Comparison of ENCODE assay signal across 8 cellular contexts in genomic region chr7:98250789-98251188, GRCh38. TPM values are rescaled to one million over a fixed set of nuclear protein-coding genes. Genes with fewer than 3 reads are reported as not detected.
A peak's percentile ranks its signal among the peaks of the same experiment; 100 is the strongest.
DNase-seq lines count a peak whose midpoint lies in the region; ATAC-seq and TF ChIP-seq lines count a peak whose summit lies in the region.

No MANE protein-coding gene starts in this region.

- no peak overlapping the region for H2AFZ ChIP-seq in mesenchymal stem cell (ENCODE audit: low read depth, low read length)

- DNase-seq in NCI-H1105 treated with DMSO at 0.1 percent for 48 hours (lab: John Stamatoyannopoulos, UW) (peak; percentile 18), mesenchymal stem cell (no peak), tibial nerve (ENCODE audit: low spot score in 2 of 2) (no peak), aorta (no peak)
- peak; percentile 17 for DNase-seq in activated gamma-delta T cell treated with anti-CD3 and anti-CD28 coated beads, Interleukin-2, amount 50 U/mL, for 16 hours (ENCODE audit: low read depth)

- H3K27ac ChIP-seq in DOHH2 (ENCODE audit: low read depth, low read length) (peak overlapping the region; percentile 81), mesenchymal stem cell (ENCODE audit: low read length, poor library complexity, severe bottlenecking) (no peak overlapping the region), tibial nerve (peak overlapping the region in 3 of 4 donors; percentile 82 to 87 (median 83)), aorta (ENCODE audit: low read depth in 1 of 2, low read length in 2 of 2) (no peak overlapping the region)

- H4K8ac ChIP-seq in mesenchymal stem cell (ENCODE audit: low read length) = no peak overlapping the region

- no peak overlapping the region for H2BK120ac ChIP-seq in mesenchymal stem cell (ENCODE audit: low read depth, low read length)

- no peak for ATAC-seq in HG03460 (IDR thresholded peaks at IDR 0.05; ENCODE audit: unreplicated experiment)
- no peak for ATAC-seq in GM21526 (IDR thresholded peaks at IDR 0.05; ENCODE audit: low FRiP score, unreplicated experiment)
- no peak for ATAC-seq in aorta (ENCODE audit: low FRiP score)

- peaks cover 11% of the 10 kb centered on the region for H3K79me2 ChIP-seq in DOHH2 (ENCODE audit: control insufficient read depth, low read length)

- H3K4me3 ChIP-seq in DOHH2 (ENCODE audit: low read length) (peak overlapping the region; percentile 86), mesenchymal stem cell (ENCODE audit: insufficient read depth in 1 of 2, low read depth in 1 of 2, low read length in 2 of 2) (peak overlapping the region in 1 of 2 experiments; percentile 100), tibial nerve (peak overlapping the region in 2 of 4 donors; percentile 64 to 75), aorta (ENCODE audit: low read length in 2 of 2) (no peak overlapping the region)

- H2AK5ac ChIP-seq in mesenchymal stem cell (ENCODE audit: low read length, severe bottlenecking) = no peak overlapping the region

- H3K9me3 ChIP-seq in DOHH2 (ENCODE audit: control insufficient read depth, insufficient read depth, low read length) (no peaks in the 10 kb centered on the region), mesenchymal stem cell (ENCODE audit: control insufficient read depth, low read length) (no peaks in the 10 kb centered on the region), tibial nerve (no peaks in the 10 kb centered on the region), aorta (ENCODE audit: control insufficient read depth, low read length) (no peaks in the 10 kb centered on the region)

- H3K18ac ChIP-seq in mesenchymal stem cell (ENCODE audit: low read depth in 1 of 2, low read length in 2 of 2) = no peak overlapping the region

- 89% methylated on average over 2 of the region's 3 CpGs for WGBS in mesenchymal stem cell
- whole genome bisulfite sequencing in tibial nerve, 2 donors = 54 to 76% methylated on average over 3 of the region's 3 CpGs
- WGBS in aorta, 2 donors = 85% methylated on average over 3 of the region's 3 CpGs

- H2BK12ac ChIP-seq in mesenchymal stem cell (ENCODE audit: low read length in 2 of 2) = no peak overlapping the region

- no peaks in the 10 kb centered on the region for H4K20me1 ChIP-seq in DOHH2 (ENCODE audit: control insufficient read depth, insufficient read depth, low read depth, low read length)

- H3K4me2 ChIP-seq in DOHH2 (ENCODE audit: low read length) (peak overlapping the region; percentile 96), mesenchymal stem cell (ENCODE audit: low read length, poor library complexity, severe bottlenecking) (peak overlapping the region; percentile 84)

- H3K27me3 ChIP-seq in DOHH2 (ENCODE audit: control insufficient read depth, low read length) (no peaks in the 10 kb centered on the region), mesenchymal stem cell (ENCODE audit: control insufficient read depth in 1 of 2, insufficient read depth in 1 of 2, low read length in 2 of 2) (no peaks in the 10 kb centered on the region), tibial nerve (no peaks in the 10 kb centered on the region), aorta (ENCODE audit: control insufficient read depth in 1 of 2, insufficient read depth in 2 of 2, low read length in 1 of 2) (no peaks in the 10 kb centered on the region)

- no peak overlapping the region for H3K4ac ChIP-seq in mesenchymal stem cell (ENCODE audit: low read depth in 1 of 2, low read length in 2 of 2)

- no peak overlapping the region for H3K23ac ChIP-seq in mesenchymal stem cell (ENCODE audit: low read length in 2 of 2)

- H2BK15ac ChIP-seq in mesenchymal stem cell (ENCODE audit: low read depth, poor library complexity, severe bottlenecking) = no peak overlapping the region

- intact Hi-C loops in aorta (cut with DNase I) = loop anchor here in 1 of 2 donors (10.0 kb wide), 1 partner anchor 594 kb away; no protein-coding TSS in a partner anchor

- H3K14ac ChIP-seq in mesenchymal stem cell (ENCODE audit: low read length in 2 of 2) = no peak overlapping the region

- no peak for TF ChIP-seq EP300 in tibial nerve (IDR thresholded peaks at IDR 0.05)

- no peak overlapping the region for H2BK5ac ChIP-seq in mesenchymal stem cell (ENCODE audit: low read depth, low read length, poor library complexity, severe bottlenecking)

- TF ChIP-seq CTCF in DOHH2 (IDR thresholded peaks at IDR 0.05; ENCODE audit: low read depth, low read length, poor library complexity, severe bottlenecking) = peak; percentile 56
- no peak for TF ChIP-seq CTCF in tibial nerve (IDR thresholded peaks at IDR 0.05)

- peaks cover 2% of the 10 kb centered on the region; the same call in 1 of the 2 replicates for H3K36me3 ChIP-seq in DOHH2 (ENCODE audit: control insufficient read depth, low read length)
- H3K36me3 ChIP-seq in mesenchymal stem cell (ENCODE audit: control insufficient read depth in 1 of 2, insufficient read depth in 2 of 2, low read depth in 1 of 2, low read length in 2 of 2) = peaks cover 13 to 31% of the 10 kb centered on the region in 2 experiments
- peaks cover 0 to 23% (median 0%) of the 10 kb centered on the region in 3 donors for H3K36me3 ChIP-seq in tibial nerve
- peaks cover 0 to 2% of the 10 kb centered on the region in 2 donors for H3K36me3 ChIP-seq in aorta (ENCODE audit: control insufficient read depth in 1 of 2, insufficient read depth in 2 of 2, low read length in 1 of 2)

- no peaks in the 10 kb centered on the region for H3K9me2 ChIP-seq in DOHH2 (replicated peaks; ENCODE audit: control insufficient read depth, low read length)

- H3K79me1 ChIP-seq in mesenchymal stem cell (replicated peaks; ENCODE audit: low read length, poor library complexity, severe bottlenecking) = peaks cover 43% of the 10 kb centered on the region

- TF ChIP-seq POLR2A in tibial nerve (IDR thresholded peaks at IDR 0.05) = no peak

- peaks cover 16% of the 10 kb centered on the region for H3F3A ChIP-seq in DOHH2 (ENCODE audit: control insufficient read depth, insufficient read depth)

- no peak overlapping the region for H4K91ac ChIP-seq in mesenchymal stem cell (ENCODE audit: low read length)

- peak overlapping the region; percentile 91 for H3K9ac ChIP-seq in mesenchymal stem cell (ENCODE audit: low read length)

- H3K4me1 ChIP-seq in DOHH2 (ENCODE audit: control insufficient read depth, low read length) (peaks cover 42% of the 10 kb centered on the region), mesenchymal stem cell (ENCODE audit: control insufficient read depth, insufficient read depth, low read depth, low read length) (peaks cover 15% of the 10 kb centered on the region), tibial nerve (peaks cover 0 to 41% (median 19%) of the 10 kb centered on the region in 4 donors), aorta (ENCODE audit: control insufficient read depth in 1 of 2, insufficient read depth in 2 of 2, low read length in 2 of 2) (no peaks in the 10 kb centered on the region)

RNA-seq across cellular contexts. Expression of gene TECPR1, which starts 1.2 kb away (rescaled TPM):
- polyA plus RNA-seq in mesenchymal stem cell (2013, experiment 1 of 2) = 7.4 TPM
- polyA plus RNA-seq in mesenchymal stem cell (2013, experiment 2 of 2) = 7.4 TPM
- total RNA-seq in tibial nerve (10 to 100 TPM; 30.8 to 72.6 (median 41.2) TPM), aorta (10 to 100 TPM; 33.8 to 48.0 TPM)
- polyA plus RNA-seq in aorta = 10 to 100 TPM; 16.0 to 24.7 TPM

RNA-seq across cellular contexts. Expression of gene BRI3, which starts 30.7 kb away (rescaled TPM):
- 768 TPM for polyA plus RNA-seq in mesenchymal stem cell (2013, experiment 1 of 2)
- 790 TPM for polyA plus RNA-seq in mesenchymal stem cell (2013, experiment 2 of 2)
- total RNA-seq in tibial nerve (10 to 100 TPM; 33.5 to 69.0 (median 44.3) TPM), aorta (100 to 1,000 TPM; 192 to 193 TPM)
- polyA plus RNA-seq in aorta = 100 to 1,000 TPM; 155 to 295 TPM

RNA-seq across cellular contexts. Expression of gene BHLHA15, which starts 39.5 kb away (rescaled TPM):
- 0.12 TPM for polyA plus RNA-seq in mesenchymal stem cell (2013, experiment 1 of 2)
- polyA plus RNA-seq in mesenchymal stem cell (2013, experiment 2 of 2) = 0.08 TPM
- total RNA-seq in tibial nerve (not detected), aorta (not detected)
- polyA plus RNA-seq in aorta = under 1 TPM in 1 of 2 donors, not detected in 1; 0.36 TPM

Comparison
In these comparisons a context has a peak if more than half of its experiments do, and no peak if none do; other contexts are left out.
1. H3K27ac ChIP-seq: peak in DOHH2 (single experiment) and tibial nerve (3 of 4); none in mesenchymal stem cell (single experiment) and aorta (0 of 2).
2. DNase-seq: peak in NCI-H1105 treated with DMSO at 0.1 percent for 48 hours (single experiment) and activated gamma-delta T cell treated with anti-CD3 and anti-CD28 coated beads, Interleukin-2, amount 50 U/mL, for 16 hours (single experiment); none in mesenchymal stem cell (single experiment), tibial nerve (0 of 2) and aorta (0 of 2).